In the genomic region with DNA sequence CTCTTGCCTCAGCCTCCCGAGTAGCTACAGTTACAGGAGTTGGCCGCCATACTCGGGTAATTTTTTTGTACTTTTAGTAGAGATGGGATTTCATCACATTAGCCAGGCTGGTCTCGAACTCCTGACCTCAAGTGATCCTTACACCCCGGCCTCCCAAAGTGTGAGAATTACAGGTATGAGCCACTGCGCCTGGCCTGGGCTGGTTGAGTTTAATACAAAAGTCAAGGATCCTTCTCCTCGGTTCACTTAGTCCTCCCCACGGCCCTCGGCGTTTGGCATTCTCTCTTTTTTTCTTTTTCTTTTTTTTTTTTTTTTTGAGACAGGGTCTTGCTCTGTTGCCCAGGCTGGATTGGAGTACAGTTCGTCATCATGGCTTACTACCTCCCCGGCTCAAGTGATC, we compare ENCODE assay signal across 1 cellular context.
TF ChIP-seq lines count a peak whose summit lies in the region.

No MANE protein-coding gene starts in this region.

TF ChIP-seq in GM23338, 12 proteins besides CTCF, POLR2A, EP300 and RAD21:
- TF ChIP-seq, protein P1, sequence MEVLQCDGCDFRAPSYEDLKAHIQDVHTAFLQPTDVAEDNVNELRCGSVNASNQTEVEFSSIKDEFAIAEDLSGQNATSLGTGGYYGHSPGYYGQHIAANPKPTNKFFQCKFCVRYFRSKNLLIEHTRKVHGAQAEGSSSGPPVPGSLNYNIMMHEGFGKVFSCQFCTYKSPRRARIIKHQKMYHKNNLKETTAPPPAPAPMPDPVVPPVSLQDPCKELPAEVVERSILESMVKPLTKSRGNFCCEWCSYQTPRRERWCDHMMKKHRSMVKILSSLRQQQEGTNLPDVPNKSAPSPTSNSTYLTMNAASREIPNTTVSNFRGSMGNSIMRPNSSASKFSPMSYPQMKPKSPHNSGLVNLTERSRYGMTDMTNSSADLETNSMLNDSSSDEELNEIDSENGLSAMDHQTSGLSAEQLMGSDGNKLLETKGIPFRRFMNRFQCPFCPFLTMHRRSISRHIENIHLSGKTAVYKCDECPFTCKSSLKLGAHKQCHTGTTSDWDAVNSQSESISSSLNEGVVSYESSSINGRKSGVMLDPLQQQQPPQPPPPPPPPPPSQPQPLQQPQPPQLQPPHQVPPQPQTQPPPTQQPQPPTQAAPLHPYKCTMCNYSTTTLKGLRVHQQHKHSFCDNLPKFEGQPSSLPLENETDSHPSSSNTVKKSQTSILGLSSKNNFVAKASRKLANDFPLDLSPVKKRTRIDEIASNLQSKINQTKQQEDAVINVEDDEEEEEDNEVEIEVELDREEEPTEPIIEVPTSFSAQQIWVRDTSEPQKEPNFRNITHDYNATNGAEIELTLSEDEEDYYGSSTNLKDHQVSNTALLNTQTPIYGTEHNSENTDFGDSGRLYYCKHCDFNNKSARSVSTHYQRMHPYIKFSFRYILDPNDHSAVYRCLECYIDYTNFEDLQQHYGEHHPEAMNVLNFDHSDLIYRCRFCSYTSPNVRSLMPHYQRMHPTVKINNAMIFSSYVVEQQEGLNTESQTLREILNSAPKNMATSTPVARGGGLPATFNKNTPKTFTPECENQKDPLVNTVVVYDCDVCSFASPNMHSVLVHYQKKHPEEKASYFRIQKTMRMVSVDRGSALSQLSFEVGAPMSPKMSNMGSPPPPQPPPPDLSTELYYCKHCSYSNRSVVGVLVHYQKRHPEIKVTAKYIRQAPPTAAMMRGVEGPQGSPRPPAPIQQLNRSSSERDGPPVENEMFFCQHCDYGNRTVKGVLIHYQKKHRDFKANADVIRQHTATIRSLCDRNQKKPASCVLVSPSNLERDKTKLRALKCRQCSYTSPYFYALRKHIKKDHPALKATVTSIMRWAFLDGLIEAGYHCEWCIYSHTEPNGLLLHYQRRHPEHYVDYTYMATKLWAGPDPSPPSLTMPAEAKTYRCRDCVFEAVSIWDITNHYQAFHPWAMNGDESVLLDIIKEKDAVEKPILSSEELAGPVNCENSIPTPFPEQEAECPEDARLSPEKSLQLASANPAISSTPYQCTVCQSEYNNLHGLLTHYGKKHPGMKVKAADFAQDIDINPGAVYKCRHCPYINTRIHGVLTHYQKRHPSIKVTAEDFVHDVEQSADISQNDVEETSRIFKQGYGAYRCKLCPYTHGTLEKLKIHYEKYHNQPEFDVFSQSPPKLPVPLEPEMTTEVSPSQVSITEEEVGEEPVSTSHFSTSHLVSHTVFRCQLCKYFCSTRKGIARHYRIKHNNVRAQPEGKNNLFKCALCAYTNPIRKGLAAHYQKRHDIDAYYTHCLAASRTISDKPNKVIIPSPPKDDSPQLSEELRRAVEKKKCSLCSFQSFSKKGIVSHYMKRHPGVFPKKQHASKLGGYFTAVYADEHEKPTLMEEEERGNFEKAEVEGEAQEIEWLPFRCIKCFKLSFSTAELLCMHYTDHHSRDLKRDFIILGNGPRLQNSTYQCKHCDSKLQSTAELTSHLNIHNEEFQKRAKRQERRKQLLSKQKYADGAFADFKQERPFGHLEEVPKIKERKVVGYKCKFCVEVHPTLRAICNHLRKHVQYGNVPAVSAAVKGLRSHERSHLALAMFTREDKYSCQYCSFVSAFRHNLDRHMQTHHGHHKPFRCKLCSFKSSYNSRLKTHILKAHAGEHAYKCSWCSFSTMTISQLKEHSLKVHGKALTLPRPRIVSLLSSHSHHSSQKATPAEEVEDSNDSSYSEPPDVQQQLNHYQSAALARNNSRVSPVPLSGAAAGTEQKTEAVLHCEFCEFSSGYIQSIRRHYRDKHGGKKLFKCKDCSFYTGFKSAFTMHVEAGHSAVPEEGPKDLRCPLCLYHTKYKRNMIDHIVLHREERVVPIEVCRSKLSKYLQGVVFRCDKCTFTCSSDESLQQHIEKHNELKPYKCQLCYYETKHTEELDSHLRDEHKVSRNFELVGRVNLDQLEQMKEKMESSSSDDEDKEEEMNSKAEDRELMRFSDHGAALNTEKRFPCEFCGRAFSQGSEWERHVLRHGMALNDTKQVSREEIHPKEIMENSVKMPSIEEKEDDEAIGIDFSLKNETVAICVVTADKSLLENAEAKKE (CRISPR knock-in tag; IDR thresholded peaks at IDR 0.05): no peak
- TF ChIP-seq CREB1 (CRISPR knock-in tag; IDR thresholded peaks at IDR 0.05; ENCODE audit: low read depth) (no peak), ZNF331 (CRISPR knock-in tag; IDR thresholded peaks at IDR 0.05; ENCODE audit: low read depth) (no peak), JUNB (IDR thresholded peaks at IDR 0.05; ENCODE audit: unreplicated experiment) (no peak), NANOG (IDR thresholded peaks at IDR 0.05; ENCODE audit: borderline replicate concordance) (no peak)
